In the genomic region with DNA sequence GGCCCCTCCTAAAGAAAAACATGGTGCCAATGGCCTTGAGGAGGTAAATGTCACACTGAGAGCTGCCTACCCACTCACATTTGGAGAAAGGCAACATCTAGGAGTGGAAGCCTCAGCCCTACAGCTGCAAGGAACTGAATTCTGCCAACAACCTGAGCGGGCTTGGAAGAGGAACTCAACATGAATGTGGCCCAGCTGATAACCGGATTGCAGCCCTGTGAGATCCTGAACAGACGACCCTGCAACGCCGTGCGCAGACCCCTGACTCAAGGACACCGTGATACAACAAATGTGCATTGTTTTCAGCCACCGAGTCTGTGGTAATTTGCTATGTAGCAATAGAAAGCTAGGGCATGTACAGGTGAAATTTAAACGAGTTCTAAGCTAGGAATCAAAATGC, we compare ENCODE assay signal across 10 cellular contexts.
"Had no signal": no experiment of that assay in that cellular context is flagged by ENCODE, and none has a peak within 500 bp of the region (broad histone marks: within the 10 kb centered on the region; RNA-seq: fewer than 3 reads in every experiment).

No MANE protein-coding gene starts in this region.

- H3K4me1 ChIP-seq: testis, vagina had no signal

- DNase-seq: activated CD4-positive, alpha-beta T cell treated with anti-CD3 and anti-CD28 coated beads for 4 hours; activated CD8-positive, alpha-beta memory T cell treated with anti-CD3 and anti-CD28 coated beads, Interleukin-2, amount 50 U/mL, for 48 hours; activated CD8-positive, alpha-beta T cell treated with anti-CD3 and anti-CD28 coated beads for 36 hours; activated naive CD4-positive, alpha-beta T cell; aorta; effector CD8-positive, alpha-beta T cell; stimulated activated CD4-positive, alpha-beta T cell treated with anti-CD3 and anti-CD28 coated beads, Interleukin-4, amount 100 ng/mL, for 1 hour; testis; WERI-Rb-1 had no signal

- H3K27ac ChIP-seq: testis, vagina, WERI-Rb-1 had no signal

- H3K36me3 ChIP-seq: vagina, WERI-Rb-1 had no signal

- H3K4me3 ChIP-seq: testis, vagina had no signal

- H3K9me3 ChIP-seq: testis, vagina had no signal

- H3K27me3 ChIP-seq: testis, vagina had no signal

- ATAC-seq: activated CD8-positive, alpha-beta T cell treated with anti-CD3 and anti-CD28 coated beads for 36 hours had no signal
